In the genomic region with DNA sequence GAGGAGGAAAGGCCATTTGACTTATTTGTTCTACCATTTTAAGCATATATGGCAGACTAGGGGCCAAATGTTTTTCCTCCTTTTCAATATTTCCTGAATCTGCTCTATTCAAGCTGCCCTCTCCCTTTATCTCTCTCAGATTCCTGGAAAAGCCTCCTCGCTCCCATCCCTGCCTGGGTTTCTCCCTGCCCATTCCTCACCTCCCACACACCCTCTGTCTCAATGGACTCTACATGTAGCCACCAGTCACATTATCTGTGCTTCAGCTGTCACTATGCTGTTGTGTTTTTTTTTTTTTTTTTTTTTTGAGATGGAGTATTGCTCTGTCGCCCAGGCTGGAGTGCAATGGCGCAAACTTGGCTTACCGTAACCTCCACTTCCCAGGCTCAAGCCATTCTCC, we compare ENCODE assay signal across 15 cellular contexts. TPM values are rescaled to one million over a fixed set of nuclear protein-coding genes. Genes with fewer than 3 reads are reported as not detected.
A peak's percentile ranks its signal among the peaks of the same experiment; 100 is the strongest.
DNase-seq lines count a peak whose midpoint lies in the region; ATAC-seq and TF ChIP-seq lines count a peak whose summit lies in the region.
"Had no signal": no experiment of that assay in that cellular context is flagged by ENCODE, and none has a peak within 500 bp of the region (broad histone marks: within the 10 kb centered on the region; RNA-seq: fewer than 3 reads in every experiment).

No MANE protein-coding gene starts in this region.

- H3K9me3 ChIP-seq in CD4-positive, alpha-beta memory T cell (ENCODE audit: control insufficient read depth in 1 of 2, low read length in 2 of 2): no peaks in the 10 kb centered on the region
- H3K9me3 ChIP-seq: BLaER1 had no signal

- no peaks in the 10 kb centered on the region for H3K27me3 ChIP-seq in CD4-positive, alpha-beta memory T cell (ENCODE audit: insufficient read depth, low read length)
- H3K27me3 ChIP-seq: BLaER1 had no signal

- no peak for ATAC-seq in activated CD8-positive, alpha-beta T cell treated with anti-CD3 and anti-CD28 coated beads, Interleukin-2, amount 10 ng/mL, durations not matched to agents 7 days and 5 days
- ATAC-seq in GM19023 (IDR thresholded peaks at IDR 0.05; ENCODE audit: unreplicated experiment) (no peak), GM21723 (IDR thresholded peaks at IDR 0.05; ENCODE audit: unreplicated experiment) (no peak), GM19324 (IDR thresholded peaks at IDR 0.05; ENCODE audit: low FRiP score, unreplicated experiment) (no peak)

- H3K27ac Mint-ChIP-seq in activated CD4-positive, alpha-beta T cell treated with anti-CD3 and anti-CD28 coated beads, Interleukin-2, amount 10 ng/mL, durations not matched to agents 7 days and 5 days: peak overlapping the region; percentile 41
- peak overlapping the region in 5 of 7 donors; percentile 9 to 87 (median 46) for H3K27ac Mint-ChIP-seq in CD4-positive, alpha-beta memory T cell
- peak overlapping the region; percentile 97 for H3K27ac Mint-ChIP-seq in activated CD8-positive, alpha-beta T cell treated with anti-CD3 and anti-CD28 coated beads, Interleukin-2, amount 10 ng/mL, durations not matched to agents 7 days and 5 days
- H3K27ac Mint-ChIP-seq in nephron progenitor cell: peak overlapping the region; percentile 37

- no peak overlapping the region for H3K4me3 ChIP-seq in CD4-positive, alpha-beta memory T cell (ENCODE audit: low read length in 2 of 2)
- H3K4me3 ChIP-seq: BLaER1 had no signal

- CTCF ChIA-PET in activated CD4-positive, alpha-beta T cell treated with anti-CD3 and anti-CD28 coated beads, Interleukin-2, amount 10 ng/mL, durations not matched to agents 7 days and 5 days (lab: Charles Lee): interaction anchor here (1.3 kb wide), 2 partner anchors 8 to 40 kb away, joined by 3 read pairs; no protein-coding TSS in a partner anchor
- CTCF ChIA-PET in CD4-positive, alpha-beta memory T cell (lab: Charles Lee; ENCODE audit: partially characterized antibody): no interaction called here
- CTCF ChIA-PET in activated CD8-positive, alpha-beta T cell treated with anti-CD3 and anti-CD28 coated beads, Interleukin-2, amount 10 ng/mL, durations not matched to agents 7 days and 5 days (lab: Charles Lee): interaction anchor here (1.2 to 3.5 kb wide), 3 partner anchors 22 to 151 kb away, joined by 4 to 28 read pairs (median 6); partner anchors contain the start of gene TYMS

- no peak overlapping the region for H3K4me3 Mint-ChIP-seq in activated CD4-positive, alpha-beta T cell treated with anti-CD3 and anti-CD28 coated beads, Interleukin-2, amount 10 ng/mL, durations not matched to agents 7 days and 5 days
- H3K4me3 Mint-ChIP-seq in CD4-positive, alpha-beta memory T cell: no peak overlapping the region
- no peak overlapping the region for H3K4me3 Mint-ChIP-seq in activated CD8-positive, alpha-beta T cell treated with anti-CD3 and anti-CD28 coated beads, Interleukin-2, amount 10 ng/mL, durations not matched to agents 7 days and 5 days
- no peak overlapping the region for H3K4me3 Mint-ChIP-seq in nephron progenitor cell

- H3K4me1 ChIP-seq in CD4-positive, alpha-beta memory T cell (ENCODE audit: insufficient read depth, low read length): peaks cover 22% of the 10 kb centered on the region

- H3K9me3 Mint-ChIP-seq in activated CD4-positive, alpha-beta T cell treated with anti-CD3 and anti-CD28 coated beads, Interleukin-2, amount 10 ng/mL, durations not matched to agents 7 days and 5 days: no peaks in the 10 kb centered on the region
- no peaks in the 10 kb centered on the region for H3K9me3 Mint-ChIP-seq in CD4-positive, alpha-beta memory T cell
- H3K9me3 Mint-ChIP-seq in activated CD8-positive, alpha-beta T cell treated with anti-CD3 and anti-CD28 coated beads, Interleukin-2, amount 10 ng/mL, durations not matched to agents 7 days and 5 days (ENCODE audit: insufficient read depth): no peaks in the 10 kb centered on the region
- no peaks in the 10 kb centered on the region for H3K9me3 Mint-ChIP-seq in nephron progenitor cell

- DNase-seq in activated CD4-positive, alpha-beta T cell treated with anti-CD3 and anti-CD28 coated beads, Interleukin-2, amount 10 ng/mL, durations not matched to agents 7 days and 5 days: no peak
- no peak for DNase-seq in activated CD4-positive, alpha-beta T cell treated with anti-CD3 and anti-CD28 coated beads for 48 hours
- DNase-seq in CD4-positive, alpha-beta memory T cell: no peak
- DNase-seq in activated CD8-positive, alpha-beta T cell treated with anti-CD3 and anti-CD28 coated beads, Interleukin-2, amount 10 ng/mL, durations not matched to agents 7 days and 5 days: no peak
- DNase-seq in nephron progenitor cell: no peak
- DNase-seq: GDM1, Karpas-422, MM.1S, NCI-H1092 treated with DMSO at 0.1 percent for 48 hours, NCI-H2227 treated with DMSO at 0.1 percent for 48 hours, NCI-H524 had no signal

- H3K36me3 ChIP-seq in CD4-positive, alpha-beta memory T cell (ENCODE audit: insufficient read depth, low read length): peaks cover 24% of the 10 kb centered on the region

- H3K27me3 Mint-ChIP-seq in activated CD4-positive, alpha-beta T cell treated with anti-CD3 and anti-CD28 coated beads, Interleukin-2, amount 10 ng/mL, durations not matched to agents 7 days and 5 days: no peaks in the 10 kb centered on the region
- no peaks in the 10 kb centered on the region for H3K27me3 Mint-ChIP-seq in CD4-positive, alpha-beta memory T cell
- no peaks in the 10 kb centered on the region for H3K27me3 Mint-ChIP-seq in activated CD8-positive, alpha-beta T cell treated with anti-CD3 and anti-CD28 coated beads, Interleukin-2, amount 10 ng/mL, durations not matched to agents 7 days and 5 days (ENCODE audit: low read depth)
- no peaks in the 10 kb centered on the region for H3K27me3 Mint-ChIP-seq in nephron progenitor cell (ENCODE audit: low read depth, poor library complexity)

- H3K36me3 Mint-ChIP-seq in activated CD4-positive, alpha-beta T cell treated with anti-CD3 and anti-CD28 coated beads, Interleukin-2, amount 10 ng/mL, durations not matched to agents 7 days and 5 days (ENCODE audit: low read depth): peaks cover 54% of the 10 kb centered on the region
- peaks cover 40 to 56% of the 10 kb centered on the region in 2 donors for H3K36me3 Mint-ChIP-seq in CD4-positive, alpha-beta memory T cell
- peaks cover 83% of the 10 kb centered on the region for H3K36me3 Mint-ChIP-seq in activated CD8-positive, alpha-beta T cell treated with anti-CD3 and anti-CD28 coated beads, Interleukin-2, amount 10 ng/mL, durations not matched to agents 7 days and 5 days (ENCODE audit: low read depth)
- peaks cover 61% of the 10 kb centered on the region for H3K36me3 Mint-ChIP-seq in nephron progenitor cell (ENCODE audit: low read depth)

- H3K4me1 Mint-ChIP-seq in activated CD4-positive, alpha-beta T cell treated with anti-CD3 and anti-CD28 coated beads, Interleukin-2, amount 10 ng/mL, durations not matched to agents 7 days and 5 days: peaks cover 31% of the 10 kb centered on the region
- peaks cover 12 to 20% (median 12%) of the 10 kb centered on the region in 4 donors for H3K4me1 Mint-ChIP-seq in CD4-positive, alpha-beta memory T cell
- peaks cover 36% of the 10 kb centered on the region for H3K4me1 Mint-ChIP-seq in activated CD8-positive, alpha-beta T cell treated with anti-CD3 and anti-CD28 coated beads, Interleukin-2, amount 10 ng/mL, durations not matched to agents 7 days and 5 days (ENCODE audit: low read depth)
- H3K4me1 Mint-ChIP-seq in nephron progenitor cell: no peaks in the 10 kb centered on the region

- no peak overlapping the region for H3K27ac ChIP-seq in CD4-positive, alpha-beta memory T cell (ENCODE audit: low read depth, low read length)
- H3K27ac ChIP-seq: BLaER1 had no signal

- intact Hi-C loops in CD4-positive, alpha-beta memory T cell (cut with micrococcal nuclease): no loop called here

- POLR2A ChIA-PET in activated CD4-positive, alpha-beta T cell treated with anti-CD3 and anti-CD28 coated beads, Interleukin-2, amount 10 ng/mL, durations not matched to agents 7 days and 5 days (lab: Charles Lee): interaction anchor here (0.6 kb wide), 1 partner anchor 60 kb away, joined by 4 read pairs; no protein-coding TSS in a partner anchor
- POLR2A ChIA-PET in CD4-positive, alpha-beta memory T cell (lab: Charles Lee; ENCODE audit: partially characterized antibody): no interaction called here
- POLR2A ChIA-PET in activated CD8-positive, alpha-beta T cell treated with anti-CD3 and anti-CD28 coated beads, Interleukin-2, amount 10 ng/mL, durations not matched to agents 7 days and 5 days (lab: Charles Lee): interaction anchor here (2.0 to 4.5 kb wide), 2 partner anchors 9 to 22 kb away, joined by 6 to 24 read pairs; partner anchors contain the start of gene TYMS

- no peak for TF ChIP-seq CTCF in nephron progenitor cell (IDR thresholded peaks at IDR 0.05)

RNA-seq across cellular contexts. Expression of gene TYMS, which starts 22.9 kb away (rescaled TPM):
- total RNA-seq in activated CD4-positive, alpha-beta T cell treated with anti-CD3 and anti-CD28 coated beads, Interleukin-2, amount 10 ng/mL, durations not matched to agents 7 days and 5 days: 100 to 1,000 TPM; 421 to 478 TPM
- not detected for total RNA-seq in CD4-positive, alpha-beta memory T cell
- under 1 TPM in 1 of 2 donors, not detected in 1; 0.33 TPM for polyA plus RNA-seq in CD4-positive, alpha-beta memory T cell
- total RNA-seq in activated CD8-positive, alpha-beta T cell treated with anti-CD3 and anti-CD28 coated beads, Interleukin-2, amount 10 ng/mL, durations not matched to agents 7 days and 5 days: 100 to 1,000 TPM; 502 to 505 TPM

RNA-seq across cellular contexts. Expression of gene ENOSF1, which starts 32.0 kb away (rescaled TPM):
- 10 to 100 TPM; 67.2 to 70.3 TPM for total RNA-seq in activated CD4-positive, alpha-beta T cell treated with anti-CD3 and anti-CD28 coated beads, Interleukin-2, amount 10 ng/mL, durations not matched to agents 7 days and 5 days
- total RNA-seq in CD4-positive, alpha-beta memory T cell: 100 to 1,000 TPM; 107 to 133 TPM
- polyA plus RNA-seq in CD4-positive, alpha-beta memory T cell: 10 to 100 TPM; 11.6 to 13.9 TPM
- 10 to 100 TPM; 66.0 to 74.1 TPM for total RNA-seq in activated CD8-positive, alpha-beta T cell treated with anti-CD3 and anti-CD28 coated beads, Interleukin-2, amount 10 ng/mL, durations not matched to agents 7 days and 5 days

Comparison
In these comparisons a context has a peak if more than half of its experiments do, and no peak if none do; other contexts are left out.
1. H3K27ac Mint-ChIP-seq: peak in every context shown above with its lines; median percentile 97 in activated CD8-positive, alpha-beta T cell treated with anti-CD3 and anti-CD28 coated beads, Interleukin-2, amount 10 ng/mL, durations not matched to agents 7 days and 5 days; 46 in CD4-positive, alpha-beta memory T cell; 41 in activated CD4-positive, alpha-beta T cell treated with anti-CD3 and anti-CD28 coated beads, Interleukin-2, amount 10 ng/mL, durations not matched to agents 7 days and 5 days; 37 in nephron progenitor cell.
2. RNA of gene TYMS, which starts 22.9 kb away (total RNA-seq): 502 to 505 TPM in activated CD8-positive, alpha-beta T cell treated with anti-CD3 and anti-CD28 coated beads, Interleukin-2, amount 10 ng/mL, durations not matched to agents 7 days and 5 days and 421 to 478 TPM in activated CD4-positive, alpha-beta T cell treated with anti-CD3 and anti-CD28 coated beads, Interleukin-2, amount 10 ng/mL, durations not matched to agents 7 days and 5 days; not detected in CD4-positive, alpha-beta memory T cell; every median in the first group is over 100 times any median in the second.